Comparison of ENCODE assay signal across 29 cellular contexts in the genomic region with DNA sequence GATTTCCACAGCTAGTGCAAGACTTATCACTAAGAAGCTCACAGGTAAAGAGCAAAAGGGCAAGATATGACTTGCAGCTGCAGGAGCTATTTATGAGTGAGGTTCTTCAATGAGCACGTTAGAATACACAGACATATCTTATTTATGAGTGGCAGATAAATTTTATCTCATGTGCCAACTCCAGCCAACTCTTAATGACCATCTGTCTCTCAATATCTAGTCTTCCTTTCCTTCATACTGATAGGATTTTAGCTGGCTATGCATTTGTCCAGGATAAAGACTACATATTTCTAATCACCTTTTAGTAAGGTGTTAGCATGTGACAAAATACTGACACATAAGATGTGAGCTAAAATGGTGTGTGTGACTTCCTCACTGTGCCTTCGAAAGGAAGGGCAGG.
"Had no signal": no experiment of that assay in that cellular context is flagged by ENCODE, and none has a peak within 500 bp of the region (broad histone marks: within the 10 kb centered on the region; RNA-seq: fewer than 3 reads in every experiment).

No MANE protein-coding gene starts in this region.

- H3K4me1 ChIP-seq: adrenal gland, breast epithelium, gastrocnemius medialis had no signal

- H3K27ac ChIP-seq: adrenal gland, breast epithelium, coronary artery, dorsolateral prefrontal cortex, gastrocnemius medialis, heart right ventricle, hepatocyte had no signal

- H3K27me3 ChIP-seq: adrenal gland, breast epithelium, dorsolateral prefrontal cortex, gastrocnemius medialis, heart right ventricle, hepatocyte had no signal

- ATAC-seq: activated CD4-positive, alpha-beta T cell treated with anti-CD3 and anti-CD28 coated beads for 36 hours; activated CD8-positive, alpha-beta memory T cell treated with anti-CD3 and anti-CD28 coated beads, Interleukin-2, amount 10 ng/mL, durations not matched to agents 7 days and 5 days; activated CD8-positive, alpha-beta T cell treated with anti-CD3 and anti-CD28 coated beads, Interleukin-2, amount 10 ng/mL, durations not matched to agents 7 days and 5 days; activated naive CD8-positive, alpha-beta T cell treated with anti-CD3 and anti-CD28 coated beads, Interleukin-2, amount 50 U/mL, for 24 hours; esophagus mucosa; gastrocnemius medialis; heart right ventricle had no signal

- H3K9me3 ChIP-seq: adrenal gland, breast epithelium, gastrocnemius medialis, heart right ventricle had no signal

- DNase-seq: activated CD4-positive, alpha-beta memory T cell treated with anti-CD3 and anti-CD28 coated beads for 36 hours; activated CD4-positive, alpha-beta T cell treated with anti-CD3 and anti-CD28 coated beads for 36 hours; activated CD4-positive, alpha-beta T cell treated with anti-CD3 and anti-CD28 coated beads, Interleukin-2, amount 10 ng/mL, durations not matched to agents 24 days and 14 days; activated CD4-positive, CD25-positive, alpha-beta regulatory T cell; activated CD4-positive, CD25-positive, alpha-beta regulatory T cell treated with anti-CD3 and anti-CD28 coated beads, Interleukin-2, amount 50 U/mL, for 72 hours; activated CD8-positive, alpha-beta memory T cell treated with anti-CD3 and anti-CD28 coated beads, Interleukin-2, amount 10 ng/mL, durations not matched to agents 7 days and 5 days; activated CD8-positive, alpha-beta memory T cell treated with anti-CD3 and anti-CD28 coated beads, Interleukin-2, amount 50 U/mL, for 4 hours; activated CD8-positive, alpha-beta T cell treated with anti-CD3 and anti-CD28 coated beads, Interleukin-2, amount 10 ng/mL, durations not matched to agents 7 days and 5 days; activated effector memory CD4-positive, alpha-beta T cell treated with anti-CD3 and anti-CD28 coated beads, Interleukin-2, amount 50 U/mL, for 16 hours; activated naive CD4-positive, alpha-beta T cell treated with anti-CD3 and anti-CD28 coated beads for 36 hours; activated naive CD8-positive, alpha-beta T cell treated with anti-CD3 and anti-CD28 coated beads for 36 hours; activated naive CD8-positive, alpha-beta T cell treated with anti-CD3 and anti-CD28 coated beads, Interleukin-2, amount 50 U/mL, for 24 hours; activated T-cell treated with anti-CD3 and anti-CD28 coated beads, Interleukin-2, amount 50 U/mL, for 1 hour; activated T-cell treated with anti-CD3 and anti-CD28 coated beads, Interleukin-2, amount 50 U/mL, for 48 hours; adrenal gland; amygdala; aorta; dorsolateral prefrontal cortex; effector memory CD4-positive, alpha-beta T cell; endodermal cell; foreskin fibroblast; gastrocnemius medialis; glutamatergic neuron; heart right ventricle; T-helper 2 cell had no signal

- H3K4me3 ChIP-seq: adrenal gland, breast epithelium, coronary artery, dorsolateral prefrontal cortex, gastrocnemius medialis, heart right ventricle, hepatocyte had no signal

- H3K36me3 ChIP-seq: adrenal gland, breast epithelium, gastrocnemius medialis, heart right ventricle had no signal
